In the genomic region with DNA sequence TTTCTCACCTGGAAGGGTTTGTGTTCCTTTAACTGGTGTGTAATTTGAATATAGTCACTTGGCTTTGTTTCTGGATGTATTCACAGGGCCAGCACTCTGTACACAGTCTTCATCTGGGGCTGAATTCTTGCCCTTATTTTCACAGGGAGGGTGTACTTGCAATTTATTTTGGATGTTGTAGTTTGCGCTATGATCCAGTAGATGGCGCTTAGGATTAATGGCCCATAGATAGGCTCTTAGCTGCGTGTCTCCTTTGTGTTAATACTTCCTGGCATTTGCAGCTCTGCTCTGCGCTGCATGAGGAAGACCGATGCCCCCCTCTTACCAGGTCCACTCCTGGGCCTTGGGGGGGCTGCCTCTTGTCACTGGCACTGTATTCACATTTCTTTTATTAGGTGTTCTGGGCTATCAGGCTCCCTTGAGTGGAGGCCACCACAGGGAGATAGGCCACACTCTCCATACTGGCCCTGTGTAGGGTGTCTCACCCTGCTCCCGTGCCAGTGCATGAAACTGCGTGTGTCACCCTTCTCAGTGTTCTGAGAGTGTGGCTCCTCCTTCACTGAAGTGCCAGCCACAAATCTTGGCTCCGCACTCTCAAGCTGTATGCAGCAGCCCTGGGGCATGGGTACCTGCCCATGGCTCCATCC, we compare ENCODE assay signal across 8 cellular contexts.
DNase-seq lines count a peak whose midpoint lies in the region; ATAC-seq and TF ChIP-seq lines count a peak whose summit lies in the region.

No MANE protein-coding gene starts in this region.

- DNase-seq in ACHN (peak; percentile 14), Daoy (ENCODE audit: low read depth) (peak; percentile 1), T1000 (lab: John Stamatoyannopoulos, UW) (peak; percentile 1), hepatic stellate cell (ENCODE audit: low spot score) (peak; percentile 13), stomach (no peak)
- no peak for DNase-seq in activated T-helper 2 cell treated with anti-CD3 and anti-CD28 coated beads, Interferon-gamma antibody, Interleukin-2, Interleukin-4, amounts not matched to agents 10 μg/mL and 5 μg/mL and 100 μg/mL, durations not matched to agents 14 hours and 24 hours and 36 hours (ENCODE audit: low spot score)

- H3K9me3 ChIP-seq in stomach, result no peaks in the 10 kb centered on the region

- H3K27me3 Mint-ChIP-seq in activated T-helper 2 cell treated with anti-CD3 and anti-CD28 coated beads, Interferon-gamma antibody, Interleukin-2, Interleukin-4, amounts not matched to agents 10 μg/mL and 5 μg/mL and 100 μg/mL, durations not matched to agents 14 hours and 24 hours and 36 hours (ENCODE audit: low read depth), result no peaks in the 10 kb centered on the region

- H3K27me3 ChIP-seq in stomach, result peaks cover 0 to 14% (median 0%) of the 10 kb centered on the region in 3 donors

- TF ChIP-seq POLR2A in stomach (IDR thresholded peaks at IDR 0.05), result no peak

- H3K4me1 Mint-ChIP-seq in activated T-helper 2 cell treated with anti-CD3 and anti-CD28 coated beads, Interferon-gamma antibody, Interleukin-2, Interleukin-4, amounts not matched to agents 10 μg/mL and 5 μg/mL and 100 μg/mL, durations not matched to agents 14 hours and 24 hours and 36 hours (ENCODE audit: low read depth), result no peaks in the 10 kb centered on the region

- H3K36me3 ChIP-seq in stomach, result no peaks in the 10 kb centered on the region

- no peak overlapping the region for H3K4me3 ChIP-seq in stomach

- peak; percentile 44 for TF ChIP-seq RAD21 in Ishikawa (IDR thresholded peaks at IDR 0.05; ENCODE audit: low read depth)

- H3K27ac Mint-ChIP-seq in activated T-helper 2 cell treated with anti-CD3 and anti-CD28 coated beads, Interferon-gamma antibody, Interleukin-2, Interleukin-4, amounts not matched to agents 10 μg/mL and 5 μg/mL and 100 μg/mL, durations not matched to agents 14 hours and 24 hours and 36 hours, result no peak overlapping the region

- intact Hi-C loops in stomach (cut with DNase I; ENCODE audit: low total_unique reads), result loop anchor here (10.0 kb wide), 1 partner anchor 617 kb away; no protein-coding TSS in a partner anchor
- intact Hi-C loops in activated T-helper 2 cell treated with anti-CD3 and anti-CD28 coated beads, Interferon-gamma antibody, Interleukin-2, Interleukin-4, amounts not matched to agents 10 μg/mL and 5 μg/mL and 100 μg/mL, durations not matched to agents 14 hours and 24 hours and 36 hours (cut with micrococcal nuclease), result loop anchor here (5.0 kb wide), 1 partner anchor 619 kb away; no protein-coding TSS in a partner anchor

- H3K4me1 ChIP-seq in stomach, result no peaks in the 10 kb centered on the region

- in situ Hi-C loops in ACHN (cut with HindIII; ENCODE audit: low pct_ligation_motif_present, low pct_unique_long_range_greater_than_20kb, low sequenced_read_pairs), result no loop called here

- H3K4me3 Mint-ChIP-seq in activated T-helper 2 cell treated with anti-CD3 and anti-CD28 coated beads, Interferon-gamma antibody, Interleukin-2, Interleukin-4, amounts not matched to agents 10 μg/mL and 5 μg/mL and 100 μg/mL, durations not matched to agents 14 hours and 24 hours and 36 hours (ENCODE audit: low read depth), result no peak overlapping the region

- H3K27ac ChIP-seq in stomach, result no peak overlapping the region

- no peaks in the 10 kb centered on the region for H3K36me3 Mint-ChIP-seq in activated T-helper 2 cell treated with anti-CD3 and anti-CD28 coated beads, Interferon-gamma antibody, Interleukin-2, Interleukin-4, amounts not matched to agents 10 μg/mL and 5 μg/mL and 100 μg/mL, durations not matched to agents 14 hours and 24 hours and 36 hours (ENCODE audit: low read depth)

- no peaks in the 10 kb centered on the region for H3K9me3 Mint-ChIP-seq in activated T-helper 2 cell treated with anti-CD3 and anti-CD28 coated beads, Interferon-gamma antibody, Interleukin-2, Interleukin-4, amounts not matched to agents 10 μg/mL and 5 μg/mL and 100 μg/mL, durations not matched to agents 14 hours and 24 hours and 36 hours

- TF ChIP-seq EP300 in Ishikawa (IDR thresholded peaks at IDR 0.05; ENCODE audit: borderline replicate concordance) (no peak), stomach (IDR thresholded peaks at IDR 0.05) (no peak)

- TF ChIP-seq CTCF in stomach (IDR thresholded peaks at IDR 0.05), result peak in 4 of 7 experiments; percentile 14 to 57 (median 34)

- 4 to 30% (median 26%) methylated on average over 4 to 8 of the region's 8 CpGs for WGBS in stomach, 5 donors

- ATAC-seq in GM21723 (IDR thresholded peaks at IDR 0.05; ENCODE audit: unreplicated experiment), result peak; percentile 95

TF ChIP-seq in Ishikawa, 13 proteins besides CTCF, POLR2A, EP300 and RAD21:
- no peak for TF ChIP-seq TCF12 (IDR thresholded peaks at IDR 0.05; ENCODE audit: low read depth)
- TF ChIP-seq CREB1 (IDR thresholded peaks at IDR 0.05; ENCODE audit: low read depth), result no peak
- TF ChIP-seq TAF1 (IDR thresholded peaks at IDR 0.05; ENCODE audit: low read depth), result no peak
- no peak for TF ChIP-seq NFIC (IDR thresholded peaks at IDR 0.05)
- no peak for TF ChIP-seq TEAD4 (IDR thresholded peaks at IDR 0.05)
- no peak for TF ChIP-seq ZBTB7A (IDR thresholded peaks at IDR 0.05; ENCODE audit: low read depth)
- TF ChIP-seq EGR1 (IDR thresholded peaks at IDR 0.05), result no peak
- no peak for TF ChIP-seq MAX (IDR thresholded peaks at IDR 0.05)
- TF ChIP-seq, protein P1, sequence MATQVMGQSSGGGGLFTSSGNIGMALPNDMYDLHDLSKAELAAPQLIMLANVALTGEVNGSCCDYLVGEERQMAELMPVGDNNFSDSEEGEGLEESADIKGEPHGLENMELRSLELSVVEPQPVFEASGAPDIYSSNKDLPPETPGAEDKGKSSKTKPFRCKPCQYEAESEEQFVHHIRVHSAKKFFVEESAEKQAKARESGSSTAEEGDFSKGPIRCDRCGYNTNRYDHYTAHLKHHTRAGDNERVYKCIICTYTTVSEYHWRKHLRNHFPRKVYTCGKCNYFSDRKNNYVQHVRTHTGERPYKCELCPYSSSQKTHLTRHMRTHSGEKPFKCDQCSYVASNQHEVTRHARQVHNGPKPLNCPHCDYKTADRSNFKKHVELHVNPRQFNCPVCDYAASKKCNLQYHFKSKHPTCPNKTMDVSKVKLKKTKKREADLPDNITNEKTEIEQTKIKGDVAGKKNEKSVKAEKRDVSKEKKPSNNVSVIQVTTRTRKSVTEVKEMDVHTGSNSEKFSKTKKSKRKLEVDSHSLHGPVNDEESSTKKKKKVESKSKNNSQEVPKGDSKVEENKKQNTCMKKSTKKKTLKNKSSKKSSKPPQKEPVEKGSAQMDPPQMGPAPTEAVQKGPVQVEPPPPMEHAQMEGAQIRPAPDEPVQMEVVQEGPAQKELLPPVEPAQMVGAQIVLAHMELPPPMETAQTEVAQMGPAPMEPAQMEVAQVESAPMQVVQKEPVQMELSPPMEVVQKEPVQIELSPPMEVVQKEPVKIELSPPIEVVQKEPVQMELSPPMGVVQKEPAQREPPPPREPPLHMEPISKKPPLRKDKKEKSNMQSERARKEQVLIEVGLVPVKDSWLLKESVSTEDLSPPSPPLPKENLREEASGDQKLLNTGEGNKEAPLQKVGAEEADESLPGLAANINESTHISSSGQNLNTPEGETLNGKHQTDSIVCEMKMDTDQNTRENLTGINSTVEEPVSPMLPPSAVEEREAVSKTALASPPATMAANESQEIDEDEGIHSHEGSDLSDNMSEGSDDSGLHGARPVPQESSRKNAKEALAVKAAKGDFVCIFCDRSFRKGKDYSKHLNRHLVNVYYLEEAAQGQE (IDR thresholded peaks at IDR 0.05; ENCODE audit: low read depth), result no peak
- TF ChIP-seq FOXM1 (IDR thresholded peaks at IDR 0.05; ENCODE audit: borderline replicate concordance, low read depth), result no peak
- no peak for TF ChIP-seq CEBPB (IDR thresholded peaks at IDR 0.05)
- no peak for TF ChIP-seq USF1 (IDR thresholded peaks at IDR 0.05)
- TF ChIP-seq YY1 (IDR thresholded peaks at IDR 0.05; ENCODE audit: low read depth), result no peak
TF ChIP-seq in Ishikawa: peak in this region for 0.

Comparison
In these comparisons a context has a peak if more than half of its experiments do, and no peak if none do; other contexts are left out.
1. DNase-seq: peak in ACHN (single experiment), Daoy (single experiment), T1000 (single experiment) and hepatic stellate cell (single experiment); none in stomach (single experiment) and activated T-helper 2 cell treated with anti-CD3 and anti-CD28 coated beads, Interferon-gamma antibody, Interleukin-2, Interleukin-4, amounts not matched to agents 10 μg/mL and 5 μg/mL and 100 μg/mL, durations not matched to agents 14 hours and 24 hours and 36 hours (single experiment).